ENCODE assay signal across 14 cellular contexts in the genomic region with DNA sequence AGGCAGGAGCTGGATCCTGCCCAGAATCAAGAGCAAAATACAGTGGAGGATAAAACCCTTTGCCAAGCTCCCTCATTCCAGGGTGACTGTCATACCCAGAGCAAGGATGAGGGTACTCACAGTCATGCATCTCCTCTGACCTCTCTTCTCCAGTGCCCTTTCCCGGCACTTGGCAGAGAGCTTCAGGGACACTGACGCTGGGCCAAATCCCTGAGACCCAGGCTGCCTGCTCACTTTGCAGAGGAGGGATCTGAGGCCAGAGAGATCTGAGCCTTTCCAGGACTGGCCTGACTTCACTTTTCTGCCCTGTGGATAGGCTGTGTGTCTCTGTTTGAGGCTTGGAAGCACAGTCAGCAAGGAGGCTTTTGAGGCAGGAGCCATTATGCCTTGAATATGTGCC.
DNase-seq lines count a peak whose midpoint lies in the region; ATAC-seq and TF ChIP-seq lines count a peak whose summit lies in the region.
"Had no signal": no experiment of that assay in that cellular context is flagged by ENCODE, and none has a peak within 500 bp of the region (broad histone marks: within the 10 kb centered on the region; RNA-seq: fewer than 3 reads in every experiment).

No MANE protein-coding gene starts in this region.

- H3K9me3 Mint-ChIP-seq in CD4-positive, alpha-beta memory T cell: peaks cover 0 to 2% (median 0%) of the 10 kb centered on the region in 8 donors
- H3K9me3 Mint-ChIP-seq in natural killer cell: no peaks in the 10 kb centered on the region
- H3K9me3 Mint-ChIP-seq: CD8-positive, alpha-beta T cell; HFFc6 had no signal

- peaks cover 2 to 5% of the 10 kb centered on the region in 2 donors for H3K27me3 Mint-ChIP-seq in CD4-positive, alpha-beta memory T cell
- peaks cover 0 to 6% of the 10 kb centered on the region in 2 donors for H3K27me3 Mint-ChIP-seq in natural killer cell (ENCODE audit: low read depth in 2 of 2)

- TF ChIP-seq POLR2A in adrenal gland (IDR thresholded peaks at IDR 0.05) (no peak), heart left ventricle (IDR thresholded peaks at IDR 0.05) (no peak)

- H3K27ac ChIP-seq in adrenal gland (no peak overlapping the region), heart left ventricle (no peak overlapping the region), aorta (ENCODE audit: low read depth in 1 of 2, low read length in 2 of 2) (no peak overlapping the region)
- no peak overlapping the region for H3K27ac ChIP-seq in CD4-positive, alpha-beta memory T cell (ENCODE audit: low read depth, low read length)

- CTCF ChIA-PET in CD4-positive, alpha-beta memory T cell (lab: Charles Lee; ENCODE audit: partially characterized antibody): no interaction called here

- H3K4me1 ChIP-seq in adrenal gland (replicated peaks in 1 of 2) (peaks cover 7 to 9% of the 10 kb centered on the region in 2 donors), heart left ventricle (peaks cover 0 to 2% (median 0%) of the 10 kb centered on the region in 12 donors), aorta (ENCODE audit: control insufficient read depth in 1 of 2, insufficient read depth in 2 of 2, low read length in 2 of 2) (no peaks in the 10 kb centered on the region)
- H3K4me1 ChIP-seq in CD4-positive, alpha-beta memory T cell (ENCODE audit: insufficient read depth, low read length): no peaks in the 10 kb centered on the region
- H3K4me1 ChIP-seq: Caco-2, HAP-1 had no signal

- H3K4me3 ChIP-seq in adrenal gland (no peak overlapping the region), heart left ventricle (no peak overlapping the region), aorta (ENCODE audit: low read length in 2 of 2) (no peak overlapping the region)
- H3K4me3 ChIP-seq in CD4-positive, alpha-beta memory T cell (ENCODE audit: low read length in 2 of 2): no peak overlapping the region
- H3K4me3 ChIP-seq: HAP-1 had no signal

- H3K9me3 ChIP-seq in adrenal gland (replicated peaks in 1 of 3) (no peaks in the 10 kb centered on the region), heart left ventricle (no peaks in the 10 kb centered on the region), aorta (ENCODE audit: control insufficient read depth, low read length) (no peaks in the 10 kb centered on the region)
- no peaks in the 10 kb centered on the region for H3K9me3 ChIP-seq in CD4-positive, alpha-beta memory T cell (ENCODE audit: control insufficient read depth in 1 of 2, low read length in 2 of 2)
- H3K9me3 ChIP-seq: Caco-2, HAP-1 had no signal

- no peaks in the 10 kb centered on the region for H3K27me3 ChIP-seq in adrenal gland
- peaks cover 0 to 4% (median 0%) of the 10 kb centered on the region in 9 donors for H3K27me3 ChIP-seq in heart left ventricle
- no peaks in the 10 kb centered on the region for H3K27me3 ChIP-seq in aorta (ENCODE audit: control insufficient read depth in 1 of 2, insufficient read depth in 2 of 2, low read length in 1 of 2)
- no peaks in the 10 kb centered on the region for H3K27me3 ChIP-seq in CD4-positive, alpha-beta memory T cell (ENCODE audit: insufficient read depth, low read length)

- H3K27ac Mint-ChIP-seq in CD4-positive, alpha-beta memory T cell: no peak overlapping the region
- H3K27ac Mint-ChIP-seq in natural killer cell: no peak overlapping the region
- H3K27ac Mint-ChIP-seq: CD8-positive, alpha-beta T cell; HFFc6 had no signal

- intact Hi-C loops in adrenal gland (cut with DNase I) (no loop called here), heart left ventricle (cut with DNase I) (no loop called here), aorta (cut with DNase I) (no loop called here), natural killer cell (cut with micrococcal nuclease) (no loop called here)
- intact Hi-C loops in CD4-positive, alpha-beta memory T cell (cut with micrococcal nuclease): no loop called here

- no peaks in the 10 kb centered on the region for H3K4me1 Mint-ChIP-seq in CD4-positive, alpha-beta memory T cell
- no peaks in the 10 kb centered on the region for H3K4me1 Mint-ChIP-seq in natural killer cell

- H3K36me3 Mint-ChIP-seq in CD4-positive, alpha-beta memory T cell: no peaks in the 10 kb centered on the region
- H3K36me3 Mint-ChIP-seq in natural killer cell: no peaks in the 10 kb centered on the region
- H3K36me3 Mint-ChIP-seq: CD8-positive, alpha-beta T cell had no signal

- DNase-seq in adrenal gland: peak in 4 of 7 donors; percentile 16 to 36 (median 30)
- DNase-seq in heart left ventricle: no peak
- DNase-seq in mesenteric fat pad (ENCODE audit: low spot score): peak; percentile 68
- no peak for DNase-seq in aorta
- DNase-seq in CD4-positive, alpha-beta memory T cell: no peak
- DNase-seq in natural killer cell: no peak
- DNase-seq: C1 segment of cervical spinal cord; Caco-2; CD8-positive, alpha-beta T cell; DMS153; DND-41; GOT3; HFFc6 had no signal

- H3K4me3 Mint-ChIP-seq in CD4-positive, alpha-beta memory T cell: no peak overlapping the region
- no peak overlapping the region for H3K4me3 Mint-ChIP-seq in natural killer cell
- H3K4me3 Mint-ChIP-seq: CD8-positive, alpha-beta T cell; HFFc6 had no signal

- TF ChIP-seq CTCF in adrenal gland (IDR thresholded peaks at IDR 0.05) (no peak), heart left ventricle (IDR thresholded peaks at IDR 0.05) (no peak), natural killer cell (IDR thresholded peaks at IDR 0.05) (no peak)

- ATAC-seq in heart left ventricle (peak; percentile 44 to 82 (median 62)), aorta (ENCODE audit: low FRiP score) (peak; percentile 21), natural killer cell (no peak)
- ATAC-seq: CD8-positive, alpha-beta T cell had no signal

- H3K36me3 ChIP-seq in adrenal gland (replicated peaks in 1 of 2) (no peaks in the 10 kb centered on the region), heart left ventricle (no peaks in the 10 kb centered on the region), aorta (ENCODE audit: control insufficient read depth in 1 of 2, insufficient read depth in 2 of 2, low read length in 1 of 2) (no peaks in the 10 kb centered on the region)
- no peaks in the 10 kb centered on the region for H3K36me3 ChIP-seq in CD4-positive, alpha-beta memory T cell (ENCODE audit: insufficient read depth, low read length)
- H3K36me3 ChIP-seq: HAP-1 had no signal

- POLR2A ChIA-PET in CD4-positive, alpha-beta memory T cell (lab: Charles Lee; ENCODE audit: partially characterized antibody): no interaction called here

- 35 to 80% (median 44%) methylated on average over 2 of the region's 2 CpGs for WGBS in adrenal gland, 4 donors
- WGBS in heart left ventricle, 4 donors: 38 to 67% (median 48%) methylated on average over 2 of the region's 2 CpGs
- WGBS in aorta, 2 donors: 68 to 85% methylated on average over 2 of the region's 2 CpGs

Comparison
In these comparisons a context has a peak if more than half of its experiments do, and no peak if none do; other contexts are left out.
1. DNase-seq: peak in adrenal gland (4 of 7) and mesenteric fat pad (single experiment); none in heart left ventricle (0 of 5), aorta (0 of 2), CD4-positive, alpha-beta memory T cell (0 of 5) and natural killer cell (single experiment).
2. ATAC-seq: peak in heart left ventricle (4 of 4) and aorta (single experiment); none in natural killer cell (0 of 3).